In the genomic region with DNA sequence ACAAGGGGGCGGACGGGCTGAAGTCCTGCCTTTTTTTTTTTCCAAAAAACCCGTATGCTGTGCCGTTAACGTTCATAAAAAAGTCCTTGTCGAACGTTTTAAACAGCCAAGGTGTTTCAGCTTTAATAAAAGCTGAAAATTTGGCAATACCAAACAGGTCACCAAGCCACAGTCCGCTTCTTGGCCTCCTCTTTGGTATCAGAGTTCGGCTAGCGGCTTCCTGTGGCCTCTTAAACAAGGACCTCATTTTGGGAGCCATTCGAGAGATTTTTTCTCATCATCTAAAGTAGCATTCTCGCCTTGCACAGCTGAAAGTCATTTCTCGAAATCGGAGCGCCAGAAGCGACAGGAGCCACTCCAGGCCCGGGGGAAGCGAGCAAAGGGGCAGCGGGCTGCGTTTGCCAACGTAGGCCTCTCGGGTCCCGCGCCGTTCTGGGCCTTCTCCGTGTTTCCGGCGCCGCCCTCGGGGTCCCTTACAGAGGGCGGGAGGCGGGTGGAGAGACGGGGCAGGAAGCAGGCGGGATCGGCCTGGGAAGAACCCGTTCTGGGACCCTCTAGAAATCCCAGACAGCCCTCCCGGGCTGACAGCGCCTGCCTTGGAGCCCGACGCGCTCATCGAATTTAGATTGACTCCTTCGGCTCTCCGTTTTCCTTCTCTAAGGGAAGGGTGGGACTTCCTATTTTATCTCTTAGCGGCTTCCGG, we compare ENCODE assay signal across 1 cellular context.
TF ChIP-seq lines count a peak whose summit lies in the region.

No MANE protein-coding gene starts in this region.

TF ChIP-seq in HepG2, 621 proteins besides CTCF, POLR2A, EP300 and RAD21 (continued from another document and continues in another):
- TF ChIP-seq ZNF180 (CRISPR knock-in tag; IDR thresholded peaks at IDR 0.05; ENCODE audit: borderline replicate concordance, low read depth) (no peak), ZMYM4 (CRISPR knock-in tag; IDR thresholded peaks at IDR 0.05) (no peak; the same call in none of the 2 replicates), ZNF878 (CRISPR knock-in tag; IDR thresholded peaks at IDR 0.05) (peak; percentile 58; the same call in 1 of the 2 replicates), MIER3 (CRISPR knock-in tag; IDR thresholded peaks at IDR 0.05; ENCODE audit: borderline replicate concordance) (no peak), ZNF749 (CRISPR knock-in tag; IDR thresholded peaks at IDR 0.05; ENCODE audit: borderline replicate concordance) (no peak), HDAC2 (CRISPR knock-in tag; IDR thresholded peaks at IDR 0.05) (no peak), TBP (CRISPR knock-in tag; IDR thresholded peaks at IDR 0.05) (no peak), RBFOX2 (IDR thresholded peaks at IDR 0.05; ENCODE audit: low read depth, low read length) (peak; percentile 86), SIN3B (IDR thresholded peaks at IDR 0.05; ENCODE audit: low read length) (no peak), ZFP1 (CRISPR knock-in tag; IDR thresholded peaks at IDR 0.05) (no peak), ZBTB3 (CRISPR knock-in tag; IDR thresholded peaks at IDR 0.05; ENCODE audit: borderline replicate concordance, low read depth) (no peak)
- TF ChIP-seq, protein P1, sequence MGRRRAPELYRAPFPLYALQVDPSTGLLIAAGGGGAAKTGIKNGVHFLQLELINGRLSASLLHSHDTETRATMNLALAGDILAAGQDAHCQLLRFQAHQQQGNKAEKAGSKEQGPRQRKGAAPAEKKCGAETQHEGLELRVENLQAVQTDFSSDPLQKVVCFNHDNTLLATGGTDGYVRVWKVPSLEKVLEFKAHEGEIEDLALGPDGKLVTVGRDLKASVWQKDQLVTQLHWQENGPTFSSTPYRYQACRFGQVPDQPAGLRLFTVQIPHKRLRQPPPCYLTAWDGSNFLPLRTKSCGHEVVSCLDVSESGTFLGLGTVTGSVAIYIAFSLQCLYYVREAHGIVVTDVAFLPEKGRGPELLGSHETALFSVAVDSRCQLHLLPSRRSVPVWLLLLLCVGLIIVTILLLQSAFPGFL (CRISPR knock-in tag; IDR thresholded peaks at IDR 0.05), result no peak
- TF ChIP-seq, protein P2, sequence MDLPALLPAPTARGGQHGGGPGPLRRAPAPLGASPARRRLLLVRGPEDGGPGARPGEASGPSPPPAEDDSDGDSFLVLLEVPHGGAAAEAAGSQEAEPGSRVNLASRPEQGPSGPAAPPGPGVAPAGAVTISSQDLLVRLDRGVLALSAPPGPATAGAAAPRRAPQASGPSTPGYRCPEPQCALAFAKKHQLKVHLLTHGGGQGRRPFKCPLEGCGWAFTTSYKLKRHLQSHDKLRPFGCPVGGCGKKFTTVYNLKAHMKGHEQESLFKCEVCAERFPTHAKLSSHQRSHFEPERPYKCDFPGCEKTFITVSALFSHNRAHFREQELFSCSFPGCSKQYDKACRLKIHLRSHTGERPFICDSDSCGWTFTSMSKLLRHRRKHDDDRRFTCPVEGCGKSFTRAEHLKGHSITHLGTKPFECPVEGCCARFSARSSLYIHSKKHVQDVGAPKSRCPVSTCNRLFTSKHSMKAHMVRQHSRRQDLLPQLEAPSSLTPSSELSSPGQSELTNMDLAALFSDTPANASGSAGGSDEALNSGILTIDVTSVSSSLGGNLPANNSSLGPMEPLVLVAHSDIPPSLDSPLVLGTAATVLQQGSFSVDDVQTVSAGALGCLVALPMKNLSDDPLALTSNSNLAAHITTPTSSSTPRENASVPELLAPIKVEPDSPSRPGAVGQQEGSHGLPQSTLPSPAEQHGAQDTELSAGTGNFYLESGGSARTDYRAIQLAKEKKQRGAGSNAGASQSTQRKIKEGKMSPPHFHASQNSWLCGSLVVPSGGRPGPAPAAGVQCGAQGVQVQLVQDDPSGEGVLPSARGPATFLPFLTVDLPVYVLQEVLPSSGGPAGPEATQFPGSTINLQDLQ (CRISPR knock-in tag; IDR thresholded peaks at IDR 0.05), result peak; percentile 58; the same call in 1 of the 2 replicates
- TF ChIP-seq, protein P3, sequence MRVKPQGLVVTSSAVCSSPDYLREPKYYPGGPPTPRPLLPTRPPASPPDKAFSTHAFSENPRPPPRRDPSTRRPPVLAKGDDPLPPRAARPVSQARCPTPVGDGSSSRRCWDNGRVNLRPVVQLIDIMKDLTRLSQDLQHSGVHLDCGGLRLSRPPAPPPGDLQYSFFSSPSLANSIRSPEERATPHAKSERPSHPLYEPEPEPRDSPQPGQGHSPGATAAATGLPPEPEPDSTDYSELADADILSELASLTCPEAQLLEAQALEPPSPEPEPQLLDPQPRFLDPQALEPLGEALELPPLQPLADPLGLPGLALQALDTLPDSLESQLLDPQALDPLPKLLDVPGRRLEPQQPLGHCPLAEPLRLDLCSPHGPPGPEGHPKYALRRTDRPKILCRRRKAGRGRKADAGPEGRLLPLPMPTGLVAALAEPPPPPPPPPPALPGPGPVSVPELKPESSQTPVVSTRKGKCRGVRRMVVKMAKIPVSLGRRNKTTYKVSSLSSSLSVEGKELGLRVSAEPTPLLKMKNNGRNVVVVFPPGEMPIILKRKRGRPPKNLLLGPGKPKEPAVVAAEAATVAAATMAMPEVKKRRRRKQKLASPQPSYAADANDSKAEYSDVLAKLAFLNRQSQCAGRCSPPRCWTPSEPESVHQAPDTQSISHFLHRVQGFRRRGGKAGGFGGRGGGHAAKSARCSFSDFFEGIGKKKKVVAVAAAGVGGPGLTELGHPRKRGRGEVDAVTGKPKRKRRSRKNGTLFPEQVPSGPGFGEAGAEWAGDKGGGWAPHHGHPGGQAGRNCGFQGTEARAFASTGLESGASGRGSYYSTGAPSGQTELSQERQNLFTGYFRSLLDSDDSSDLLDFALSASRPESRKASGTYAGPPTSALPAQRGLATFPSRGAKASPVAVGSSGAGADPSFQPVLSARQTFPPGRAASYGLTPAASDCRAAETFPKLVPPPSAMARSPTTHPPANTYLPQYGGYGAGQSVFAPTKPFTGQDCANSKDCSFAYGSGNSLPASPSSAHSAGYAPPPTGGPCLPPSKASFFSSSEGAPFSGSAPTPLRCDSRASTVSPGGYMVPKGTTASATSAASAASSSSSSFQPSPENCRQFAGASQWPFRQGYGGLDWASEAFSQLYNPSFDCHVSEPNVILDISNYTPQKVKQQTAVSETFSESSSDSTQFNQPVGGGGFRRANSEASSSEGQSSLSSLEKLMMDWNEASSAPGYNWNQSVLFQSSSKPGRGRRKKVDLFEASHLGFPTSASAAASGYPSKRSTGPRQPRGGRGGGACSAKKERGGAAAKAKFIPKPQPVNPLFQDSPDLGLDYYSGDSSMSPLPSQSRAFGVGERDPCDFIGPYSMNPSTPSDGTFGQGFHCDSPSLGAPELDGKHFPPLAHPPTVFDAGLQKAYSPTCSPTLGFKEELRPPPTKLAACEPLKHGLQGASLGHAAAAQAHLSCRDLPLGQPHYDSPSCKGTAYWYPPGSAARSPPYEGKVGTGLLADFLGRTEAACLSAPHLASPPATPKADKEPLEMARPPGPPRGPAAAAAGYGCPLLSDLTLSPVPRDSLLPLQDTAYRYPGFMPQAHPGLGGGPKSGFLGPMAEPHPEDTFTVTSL (CRISPR knock-in tag; IDR thresholded peaks at IDR 0.05; ENCODE audit: borderline replicate concordance), result peak; percentile 52; the same call in 1 of the 2 replicates
- TF ChIP-seq, protein P4, sequence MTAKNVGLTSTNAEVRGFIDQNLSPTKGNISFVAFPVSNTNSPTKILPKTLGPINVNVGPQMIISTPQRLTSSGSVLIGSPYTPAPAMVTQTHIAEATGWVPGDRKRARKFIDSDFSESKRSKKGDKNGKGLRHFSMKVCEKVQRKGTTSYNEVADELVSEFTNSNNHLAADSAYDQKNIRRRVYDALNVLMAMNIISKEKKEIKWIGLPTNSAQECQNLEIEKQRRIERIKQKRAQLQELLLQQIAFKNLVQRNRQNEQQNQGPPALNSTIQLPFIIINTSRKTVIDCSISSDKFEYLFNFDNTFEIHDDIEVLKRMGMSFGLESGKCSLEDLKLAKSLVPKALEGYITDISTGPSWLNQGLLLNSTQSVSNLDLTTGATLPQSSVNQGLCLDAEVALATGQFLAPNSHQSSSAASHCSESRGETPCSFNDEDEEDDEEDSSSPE (CRISPR knock-in tag; IDR thresholded peaks at IDR 0.05), result no peak
- TF ChIP-seq, protein P5, sequence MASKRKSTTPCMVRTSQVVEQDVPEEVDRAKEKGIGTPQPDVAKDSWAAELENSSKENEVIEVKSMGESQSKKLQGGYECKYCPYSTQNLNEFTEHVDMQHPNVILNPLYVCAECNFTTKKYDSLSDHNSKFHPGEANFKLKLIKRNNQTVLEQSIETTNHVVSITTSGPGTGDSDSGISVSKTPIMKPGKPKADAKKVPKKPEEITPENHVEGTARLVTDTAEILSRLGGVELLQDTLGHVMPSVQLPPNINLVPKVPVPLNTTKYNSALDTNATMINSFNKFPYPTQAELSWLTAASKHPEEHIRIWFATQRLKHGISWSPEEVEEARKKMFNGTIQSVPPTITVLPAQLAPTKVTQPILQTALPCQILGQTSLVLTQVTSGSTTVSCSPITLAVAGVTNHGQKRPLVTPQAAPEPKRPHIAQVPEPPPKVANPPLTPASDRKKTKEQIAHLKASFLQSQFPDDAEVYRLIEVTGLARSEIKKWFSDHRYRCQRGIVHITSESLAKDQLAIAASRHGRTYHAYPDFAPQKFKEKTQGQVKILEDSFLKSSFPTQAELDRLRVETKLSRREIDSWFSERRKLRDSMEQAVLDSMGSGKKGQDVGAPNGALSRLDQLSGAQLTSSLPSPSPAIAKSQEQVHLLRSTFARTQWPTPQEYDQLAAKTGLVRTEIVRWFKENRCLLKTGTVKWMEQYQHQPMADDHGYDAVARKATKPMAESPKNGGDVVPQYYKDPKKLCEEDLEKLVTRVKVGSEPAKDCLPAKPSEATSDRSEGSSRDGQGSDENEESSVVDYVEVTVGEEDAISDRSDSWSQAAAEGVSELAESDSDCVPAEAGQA (IDR thresholded peaks at IDR 0.05; ENCODE audit: low read depth), result no peak
- TF ChIP-seq, protein P5 (CRISPR knock-in tag; IDR thresholded peaks at IDR 0.05; ENCODE audit: borderline replicate concordance), result no peak
- TF ChIP-seq, protein P6, sequence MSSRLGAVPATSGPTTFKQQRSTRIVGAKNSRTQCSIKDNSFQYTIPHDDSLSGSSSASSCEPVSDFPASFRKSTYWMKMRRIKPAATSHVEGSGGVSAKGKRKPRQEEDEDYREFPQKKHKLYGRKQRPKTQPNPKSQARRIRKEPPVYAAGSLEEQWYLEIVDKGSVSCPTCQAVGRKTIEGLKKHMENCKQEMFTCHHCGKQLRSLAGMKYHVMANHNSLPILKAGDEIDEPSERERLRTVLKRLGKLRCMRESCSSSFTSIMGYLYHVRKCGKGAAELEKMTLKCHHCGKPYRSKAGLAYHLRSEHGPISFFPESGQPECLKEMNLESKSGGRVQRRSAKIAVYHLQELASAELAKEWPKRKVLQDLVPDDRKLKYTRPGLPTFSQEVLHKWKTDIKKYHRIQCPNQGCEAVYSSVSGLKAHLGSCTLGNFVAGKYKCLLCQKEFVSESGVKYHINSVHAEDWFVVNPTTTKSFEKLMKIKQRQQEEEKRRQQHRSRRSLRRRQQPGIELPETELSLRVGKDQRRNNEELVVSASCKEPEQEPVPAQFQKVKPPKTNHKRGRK (CRISPR knock-in tag; IDR thresholded peaks at IDR 0.05), result no peak
- TF ChIP-seq, protein P7, sequence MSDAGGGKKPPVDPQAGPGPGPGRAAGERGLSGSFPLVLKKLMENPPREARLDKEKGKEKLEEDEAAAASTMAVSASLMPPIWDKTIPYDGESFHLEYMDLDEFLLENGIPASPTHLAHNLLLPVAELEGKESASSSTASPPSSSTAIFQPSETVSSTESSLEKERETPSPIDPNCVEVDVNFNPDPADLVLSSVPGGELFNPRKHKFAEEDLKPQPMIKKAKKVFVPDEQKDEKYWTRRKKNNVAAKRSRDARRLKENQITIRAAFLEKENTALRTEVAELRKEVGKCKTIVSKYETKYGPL (CRISPR knock-in tag; IDR thresholded peaks at IDR 0.05), result no peak
- TF ChIP-seq, protein P8, sequence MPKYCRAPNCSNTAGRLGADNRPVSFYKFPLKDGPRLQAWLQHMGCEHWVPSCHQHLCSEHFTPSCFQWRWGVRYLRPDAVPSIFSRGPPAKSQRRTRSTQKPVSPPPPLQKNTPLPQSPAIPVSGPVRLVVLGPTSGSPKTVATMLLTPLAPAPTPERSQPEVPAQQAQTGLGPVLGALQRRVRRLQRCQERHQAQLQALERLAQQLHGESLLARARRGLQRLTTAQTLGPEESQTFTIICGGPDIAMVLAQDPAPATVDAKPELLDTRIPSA (CRISPR knock-in tag; IDR thresholded peaks at IDR 0.05; ENCODE audit: borderline replicate concordance), result no peak
- TF ChIP-seq, protein P9, sequence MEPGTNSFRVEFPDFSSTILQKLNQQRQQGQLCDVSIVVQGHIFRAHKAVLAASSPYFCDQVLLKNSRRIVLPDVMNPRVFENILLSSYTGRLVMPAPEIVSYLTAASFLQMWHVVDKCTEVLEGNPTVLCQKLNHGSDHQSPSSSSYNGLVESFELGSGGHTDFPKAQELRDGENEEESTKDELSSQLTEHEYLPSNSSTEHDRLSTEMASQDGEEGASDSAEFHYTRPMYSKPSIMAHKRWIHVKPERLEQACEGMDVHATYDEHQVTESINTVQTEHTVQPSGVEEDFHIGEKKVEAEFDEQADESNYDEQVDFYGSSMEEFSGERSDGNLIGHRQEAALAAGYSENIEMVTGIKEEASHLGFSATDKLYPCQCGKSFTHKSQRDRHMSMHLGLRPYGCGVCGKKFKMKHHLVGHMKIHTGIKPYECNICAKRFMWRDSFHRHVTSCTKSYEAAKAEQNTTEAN (CRISPR knock-in tag; conservative IDR thresholded peaks at IDR 0.05), result peak; percentile 82
